9 cellular contexts compared by ENCODE assay signal in genomic region chr1:144545515-144546273, GRCh38. TPM values are rescaled to one million over a fixed set of nuclear protein-coding genes. Genes with fewer than 3 reads are reported as not detected.
DNase-seq lines count a peak whose midpoint lies in the region; ATAC-seq and TF ChIP-seq lines count a peak whose summit lies in the region.
"Not testable (repeated sequence)": the region's sequence is repeated elsewhere in the genome, so short reads cannot be mapped to it uniquely, and the experiment has no call there.
"Had no signal": no experiment of that assay in that cellular context is flagged by ENCODE, and none has a peak within 500 bp of the region (broad histone marks: within the 10 kb centered on the region; RNA-seq: fewer than 3 reads in every experiment).

No MANE protein-coding gene starts in this region.

- DNase-seq in GM06990 (ENCODE audit: extremely low read depth, insufficient read length) = peak; percentile 50
- DNase-seq in NAMALWA (ENCODE audit: low spot score) = peak; percentile 96
- DNase-seq in T-helper 2 cell treated with Interferon-gamma antibody and Interleukin-4, amounts not matched to agents 5 μg/mL and 100 μg/mL, for 36 hours (ENCODE audit: low spot score) = peak; percentile 30
- peak; percentile 40 for DNase-seq in activated naive CD8-positive, alpha-beta T cell treated with anti-CD3 and anti-CD28 coated beads for 36 hours
- not testable (repeated sequence) for DNase-seq in left ventricle myocardium superior

- peak overlapping the region; percentile 90 for H3K27ac Mint-ChIP-seq in T-helper 2 cell treated with Interferon-gamma antibody and Interleukin-4, amounts not matched to agents 5 μg/mL and 100 μg/mL, for 36 hours
- H3K27ac Mint-ChIP-seq in activated naive CD8-positive, alpha-beta T cell treated with anti-CD3 and anti-CD28 coated beads for 36 hours = peak overlapping the region; percentile 84

- not testable (repeated sequence) for H3K9me3 Mint-ChIP-seq in T-helper 2 cell treated with Interferon-gamma antibody and Interleukin-4, amounts not matched to agents 5 μg/mL and 100 μg/mL, for 36 hours; activated naive CD8-positive, alpha-beta T cell treated with anti-CD3 and anti-CD28 coated beads for 36 hours

- H3K4me3 Mint-ChIP-seq in T-helper 2 cell treated with Interferon-gamma antibody and Interleukin-4, amounts not matched to agents 5 μg/mL and 100 μg/mL, for 36 hours = peak overlapping the region; percentile 74
- H3K4me3 Mint-ChIP-seq in activated naive CD8-positive, alpha-beta T cell treated with anti-CD3 and anti-CD28 coated beads for 36 hours = peak overlapping the region; percentile 50

- H3K36me3 ChIP-seq in GM06990 (ENCODE audit: control insufficient read depth, insufficient read depth, low read length); parathyroid adenoma (ENCODE audit: control insufficient read depth, insufficient read depth, low read length): not testable (repeated sequence)

- H3K4me1 ChIP-seq in parathyroid adenoma = not testable (repeated sequence)

- intact Hi-C loops in left ventricle myocardium superior (cut with micrococcal nuclease) = not testable (repeated sequence)

- H3K9ac ChIP-seq in parathyroid adenoma = not testable (repeated sequence)

- H3K27me3 Mint-ChIP-seq in T-helper 2 cell treated with Interferon-gamma antibody and Interleukin-4, amounts not matched to agents 5 μg/mL and 100 μg/mL, for 36 hours (ENCODE audit: low read depth) = not testable (repeated sequence)
- peaks cover 18% of the 10 kb centered on the region for H3K27me3 Mint-ChIP-seq in activated naive CD8-positive, alpha-beta T cell treated with anti-CD3 and anti-CD28 coated beads for 36 hours

- H3K79me2 ChIP-seq in parathyroid adenoma = not testable (repeated sequence)

- not testable (repeated sequence) for H3K27me3 ChIP-seq in GM06990 (replicated peaks; ENCODE audit: control insufficient read depth, insufficient read depth, low read length); parathyroid adenoma (ENCODE audit: control insufficient read depth, insufficient read depth, low read length)

- H3K27ac ChIP-seq in parathyroid adenoma = not testable (repeated sequence)

- H2AFZ ChIP-seq in parathyroid adenoma = not testable (repeated sequence)

- not testable (repeated sequence) for H3K36me3 Mint-ChIP-seq in T-helper 2 cell treated with Interferon-gamma antibody and Interleukin-4, amounts not matched to agents 5 μg/mL and 100 μg/mL, for 36 hours (ENCODE audit: low read depth); activated naive CD8-positive, alpha-beta T cell treated with anti-CD3 and anti-CD28 coated beads for 36 hours

- H3K9me3 ChIP-seq in parathyroid adenoma (ENCODE audit: control insufficient read depth, low read length) = not testable (repeated sequence)

- TF ChIP-seq CTCF in GM06990 (IDR thresholded peaks at IDR 0.05; ENCODE audit: insufficient read depth, low read length, poor library complexity, severe bottlenecking); parathyroid adenoma (IDR thresholded peaks at IDR 0.05): not testable (repeated sequence)

- peaks cover 15% of the 10 kb centered on the region for H3K4me1 Mint-ChIP-seq in T-helper 2 cell treated with Interferon-gamma antibody and Interleukin-4, amounts not matched to agents 5 μg/mL and 100 μg/mL, for 36 hours (ENCODE audit: low read depth)
- H3K4me1 Mint-ChIP-seq in activated naive CD8-positive, alpha-beta T cell treated with anti-CD3 and anti-CD28 coated beads for 36 hours = not testable (repeated sequence)

- ATAC-seq in HG02642 (IDR thresholded peaks at IDR 0.05; ENCODE audit: poor library complexity, unreplicated experiment) = peak; percentile 36
- peak; percentile 5 for ATAC-seq in left ventricle myocardium superior

- H3K4me3 ChIP-seq in GM06990 (replicated peaks; ENCODE audit: low read depth, low read length); parathyroid adenoma (ENCODE audit: low read depth, low read length): not testable (repeated sequence)

- H3K4me2 ChIP-seq in parathyroid adenoma (ENCODE audit: low read length) = peak overlapping the region; percentile 47

RNA-seq across cellular contexts. Expression of gene PPIAL4F, which starts 47.0 kb away (rescaled TPM):
- total RNA-seq in activated naive CD8-positive, alpha-beta T cell treated with anti-CD3 and anti-CD28 coated beads for 36 hours = not detected
- total RNA-seq in left ventricle myocardium superior = not detected
- total RNA-seq: endothelial cell of umbilical vein, ovary had no signal
